In genomic region chr14:90511795-90512331, GRCh38 we compare ENCODE assay signal across 13 cellular contexts.
DNase-seq lines count a peak whose midpoint lies in the region; ATAC-seq and TF ChIP-seq lines count a peak whose summit lies in the region.
"Had no signal": no experiment of that assay in that cellular context is flagged by ENCODE, and none has a peak within 500 bp of the region (broad histone marks: within the 10 kb centered on the region; RNA-seq: fewer than 3 reads in every experiment).

No MANE protein-coding gene starts in this region.

- ATAC-seq in GM21723 (IDR thresholded peaks at IDR 0.05; ENCODE audit: unreplicated experiment): no peak
- ATAC-seq in HG03520 (IDR thresholded peaks at IDR 0.05; ENCODE audit: unreplicated experiment): no peak

- H3K79me2 ChIP-seq in osteoblast (ENCODE audit: insufficient read depth, low read length): no peaks in the 10 kb centered on the region

- no peaks in the 10 kb centered on the region for H3K36me3 Mint-ChIP-seq in brain
- no peaks in the 10 kb centered on the region for H3K36me3 Mint-ChIP-seq in endodermal cell (ENCODE audit: low read depth)
- H3K36me3 Mint-ChIP-seq: mesothelial cell of epicardium had no signal

- H3K9ac ChIP-seq in BLaER1: peak overlapping the region; percentile 76
- no peak overlapping the region for H3K9ac ChIP-seq in endodermal cell (ENCODE audit: extremely low read depth, low read length, poor library complexity, severe bottlenecking)
- H3K9ac ChIP-seq: KMS-11 had no signal

- H3K4me3 Mint-ChIP-seq in brain (no peak overlapping the region), endodermal cell (no peak overlapping the region)
- H3K4me3 Mint-ChIP-seq: mesothelial cell of epicardium had no signal

- H3K36me3 ChIP-seq in BLaER1 (no peaks in the 10 kb centered on the region), osteoblast (ENCODE audit: insufficient read depth, low read length) (no peaks in the 10 kb centered on the region), endodermal cell (ENCODE audit: control insufficient read depth, insufficient read depth, low read length) (no peaks in the 10 kb centered on the region)

- H3K4me3 ChIP-seq in BLaER1: no peak overlapping the region
- H3K4me3 ChIP-seq in osteoblast (ENCODE audit: insufficient read depth, low read length): no peak overlapping the region
- no peak overlapping the region for H3K4me3 ChIP-seq in endodermal cell (ENCODE audit: low read length)

- peaks cover 9% of the 10 kb centered on the region for H3K27me3 Mint-ChIP-seq in brain
- peaks cover 5% of the 10 kb centered on the region for H3K27me3 Mint-ChIP-seq in endodermal cell (ENCODE audit: insufficient read depth)

- peak overlapping the region; percentile 82 for H3K27ac ChIP-seq in BLaER1
- no peak overlapping the region for H3K27ac ChIP-seq in osteoblast (ENCODE audit: low read depth, low read length)
- no peak overlapping the region for H3K27ac ChIP-seq in endodermal cell (ENCODE audit: low read depth, low read length)
- H3K27ac ChIP-seq: KMS-11 had no signal

- DNase-seq in NCI-H146 (lab: John Stamatoyannopoulos, UW): peak; percentile 71
- DNase-seq in osteoblast (ENCODE audit: insufficient read length, low spot score, missing footprints): peak; percentile 47
- DNase-seq in endodermal cell: no peak
- DNase-seq in SKM-1 treated with dmso at 0.1 percent for 144 hours (lab: John Stamatoyannopoulos, UW; ENCODE audit: unreplicated experiment): no peak
- DNase-seq: activated gamma-delta T cell treated with Interleukin-2 at 50 U/mL for 16 hours, foreskin fibroblast, NCI-H2029 treated with DMSO at 0.1 percent for 48 hours had no signal

- no peak overlapping the region for H2AFZ ChIP-seq in osteoblast (ENCODE audit: low read length)

- H3K9me3 Mint-ChIP-seq in brain (peaks cover 0 to 6% (median 3%) of the 10 kb centered on the region in 5 experiments), endodermal cell (no peaks in the 10 kb centered on the region)

- peaks cover 57% of the 10 kb centered on the region for H3K4me1 Mint-ChIP-seq in brain
- peaks cover 14% of the 10 kb centered on the region for H3K4me1 Mint-ChIP-seq in endodermal cell

- peak overlapping the region; percentile 35 to 97 (median 93) for H3K27ac Mint-ChIP-seq in brain
- H3K27ac Mint-ChIP-seq in endodermal cell: no peak overlapping the region
- H3K27ac Mint-ChIP-seq: mesothelial cell of epicardium had no signal

- peaks cover 69% of the 10 kb centered on the region for H3K4me1 ChIP-seq in BLaER1
- H3K4me1 ChIP-seq in osteoblast (ENCODE audit: insufficient read depth, low read length): no peaks in the 10 kb centered on the region
- no peaks in the 10 kb centered on the region for H3K4me1 ChIP-seq in endodermal cell (ENCODE audit: control insufficient read depth, insufficient read depth, low read length)

- 82 to 87% methylated on average over 5 to 9 of the region's 9 CpGs for WGBS in endodermal cell (ENCODE audit: insufficient coverage in 1 of 2, insufficient read length in 1 of 2), 2 experiments

- H3K4me2 ChIP-seq in BLaER1: peak overlapping the region; percentile 85
- H3K4me2 ChIP-seq in osteoblast (ENCODE audit: insufficient read depth, low read length): no peak overlapping the region
- H3K4me2 ChIP-seq: KMS-11 had no signal

- H3K27me3 ChIP-seq in BLaER1: no peaks in the 10 kb centered on the region
- H3K27me3 ChIP-seq in osteoblast (ENCODE audit: insufficient read depth, low read length): no peaks in the 10 kb centered on the region
- no peaks in the 10 kb centered on the region for H3K27me3 ChIP-seq in endodermal cell (ENCODE audit: control insufficient read depth, insufficient read depth, low read length, poor library complexity, severe bottlenecking)

- TF ChIP-seq CTCF in brain (conservative IDR thresholded peaks at IDR 0.05) (no peak), osteoblast (IDR thresholded peaks at IDR 0.05; ENCODE audit: extremely low read depth, low read depth, low read length) (no peak), endodermal cell (conservative IDR thresholded peaks at IDR 0.05) (no peak)

- H3K9me3 ChIP-seq in BLaER1 (no peaks in the 10 kb centered on the region), osteoblast (ENCODE audit: low read depth, low read length) (no peaks in the 10 kb centered on the region), endodermal cell (ENCODE audit: control insufficient read depth, low read length) (no peaks in the 10 kb centered on the region)

- H4K20me1 ChIP-seq in BLaER1: no peaks in the 10 kb centered on the region
- H4K20me1 ChIP-seq in osteoblast (ENCODE audit: insufficient read depth, low read length): no peaks in the 10 kb centered on the region

Comparison
In these comparisons a context has a peak if more than half of its experiments do, and no peak if none do; other contexts are left out.
1. DNase-seq: peak in NCI-H146 (single experiment) and osteoblast (single experiment); none in endodermal cell (single experiment) and SKM-1 treated with dmso at 0.1 percent for 144 hours (single experiment).